1 cellular context compared by ENCODE assay signal in genomic region chr2:202265467-202266277, GRCh38.
TF ChIP-seq lines count a peak whose summit lies in the region.

NOP58 (plus strand) TSS chr2:202265763; CDS start chr2:202265942, 179 bp downstream.

TF ChIP-seq in HepG2, 621 proteins besides CTCF, POLR2A, EP300 and RAD21 (continued from another document and continues in another):
- TF ChIP-seq, protein P1, sequence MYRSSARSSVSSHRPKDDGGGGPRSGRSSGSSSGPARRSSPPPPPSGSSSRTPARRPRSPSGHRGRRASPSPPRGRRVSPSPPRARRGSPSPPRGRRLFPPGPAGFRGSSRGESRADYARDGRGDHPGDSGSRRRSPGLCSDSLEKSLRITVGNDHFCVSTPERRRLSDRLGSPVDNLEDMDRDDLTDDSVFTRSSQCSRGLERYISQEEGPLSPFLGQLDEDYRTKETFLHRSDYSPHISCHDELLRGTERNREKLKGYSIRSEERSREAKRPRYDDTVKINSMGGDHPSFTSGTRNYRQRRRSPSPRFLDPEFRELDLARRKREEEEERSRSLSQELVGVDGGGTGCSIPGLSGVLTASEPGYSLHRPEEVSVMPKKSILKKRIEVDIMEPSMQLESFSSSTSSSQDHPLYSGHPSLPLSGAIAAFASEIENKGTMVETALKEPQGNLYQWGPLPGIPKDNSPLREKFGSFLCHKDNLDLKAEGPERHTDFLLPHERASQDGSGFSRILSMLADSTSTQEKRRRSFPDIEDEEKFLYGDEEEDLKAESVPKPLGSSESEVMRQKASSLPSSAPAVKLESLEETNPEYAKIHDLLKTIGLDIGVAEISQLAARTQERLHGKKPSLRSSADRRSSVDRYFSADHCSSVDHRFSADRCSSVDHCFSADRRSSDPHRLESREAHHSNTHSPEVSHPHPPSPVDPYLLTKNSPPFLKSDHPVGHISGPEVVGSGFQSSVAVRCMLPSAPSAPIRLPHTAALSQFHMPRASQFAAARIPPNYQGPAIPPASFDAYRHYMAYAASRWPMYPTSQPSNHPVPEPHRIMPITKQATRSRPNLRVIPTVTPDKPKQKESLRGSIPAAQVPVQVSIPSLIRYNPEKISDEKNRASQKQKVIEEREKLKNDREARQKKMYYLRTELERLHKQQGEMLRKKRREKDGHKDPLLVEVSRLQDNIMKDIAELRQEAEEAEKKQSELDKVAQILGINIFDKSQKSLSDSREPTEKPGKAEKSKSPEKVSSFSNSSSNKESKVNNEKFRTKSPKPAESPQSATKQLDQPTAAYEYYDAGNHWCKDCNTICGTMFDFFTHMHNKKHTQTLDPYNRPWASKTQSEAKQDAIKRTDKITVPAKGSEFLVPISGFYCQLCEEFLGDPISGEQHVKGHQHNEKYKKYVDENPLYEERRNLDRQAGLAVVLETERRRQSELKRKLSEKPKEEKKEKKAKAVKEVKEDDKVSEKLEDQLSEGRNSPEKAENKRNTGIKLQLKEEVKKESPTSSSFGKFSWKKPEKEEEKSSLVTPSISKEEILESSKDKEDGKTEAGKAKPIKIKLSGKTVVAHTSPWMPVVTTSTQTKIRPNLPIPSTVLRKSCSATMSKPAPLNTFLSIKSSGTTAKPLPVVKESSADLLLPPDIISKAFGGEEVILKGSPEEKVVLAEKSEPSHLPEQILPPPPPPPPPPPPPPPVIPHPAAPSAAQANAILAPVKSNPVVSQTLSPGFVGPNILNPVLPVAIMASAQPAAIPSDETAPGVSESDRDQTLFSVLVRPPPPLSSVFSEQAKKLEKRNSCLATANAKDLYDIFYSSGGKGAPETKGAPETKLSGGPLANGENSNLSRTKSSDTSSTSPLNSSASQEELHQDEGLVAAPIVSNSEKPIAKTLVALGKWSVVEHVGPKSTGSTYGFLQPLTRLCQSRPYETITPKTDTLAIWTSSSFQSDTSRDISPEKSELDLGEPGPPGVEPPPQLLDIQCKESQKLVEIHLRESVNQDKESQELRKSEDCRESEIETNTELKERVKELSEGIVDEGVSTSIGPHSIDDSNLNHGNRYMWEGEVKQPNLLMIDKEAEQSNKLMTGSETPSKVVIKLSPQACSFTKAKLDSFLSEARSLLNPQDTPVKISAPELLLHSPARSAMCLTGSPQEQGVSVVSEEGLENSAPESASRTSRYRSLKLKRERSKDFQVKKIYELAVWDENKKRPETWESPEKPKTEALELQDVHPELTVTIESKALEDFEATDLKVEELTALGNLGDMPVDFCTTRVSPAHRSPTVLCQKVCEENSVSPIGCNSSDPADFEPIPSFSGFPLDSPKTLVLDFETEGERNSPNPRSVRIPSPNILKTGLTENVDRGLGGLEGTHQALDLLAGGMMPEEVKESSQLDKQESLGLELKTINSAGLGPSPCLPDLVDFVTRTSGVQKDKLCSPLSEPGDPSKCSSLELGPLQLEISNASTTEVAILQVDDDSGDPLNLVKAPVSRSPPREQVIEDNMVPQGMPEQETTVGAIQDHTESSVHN (CRISPR knock-in tag; IDR thresholded peaks at IDR 0.05) = no peak; the same call in 1 of the 2 replicates
- TF ChIP-seq ZNF549 (CRISPR knock-in tag; IDR thresholded peaks at IDR 0.05) = no peak
- peak; percentile 84; the same call in 1 of the 2 replicates for TF ChIP-seq ZNF230 (CRISPR knock-in tag; IDR thresholded peaks at IDR 0.05)
- no peak for TF ChIP-seq MAFK (conservative IDR thresholded peaks at IDR 0.05 in 1 of 2, IDR thresholded peaks at IDR 0.05 in 1 of 2; ENCODE audit: low read length in 2 of 2)
- TF ChIP-seq ZNF383 (CRISPR knock-in tag; IDR thresholded peaks at IDR 0.05; ENCODE audit: borderline replicate concordance) = no peak
- TF ChIP-seq ZMAT5 (CRISPR knock-in tag; IDR thresholded peaks at IDR 0.05; ENCODE audit: borderline replicate concordance, low read depth) = no peak
- TF ChIP-seq ZNF326 (CRISPR knock-in tag; IDR thresholded peaks at IDR 0.05; ENCODE audit: borderline replicate concordance) = no peak
- peak; percentile 72; the same call in 1 of the 2 replicates for TF ChIP-seq ZNF512 (CRISPR knock-in tag; IDR thresholded peaks at IDR 0.05)
- TF ChIP-seq TRAFD1 (CRISPR knock-in tag; IDR thresholded peaks at IDR 0.05; ENCODE audit: borderline replicate concordance) = no peak
- no peak for TF ChIP-seq MZF1 (CRISPR knock-in tag; IDR thresholded peaks at IDR 0.05; ENCODE audit: borderline replicate concordance)
- no peak for TF ChIP-seq ZNF749 (CRISPR knock-in tag; IDR thresholded peaks at IDR 0.05; ENCODE audit: borderline replicate concordance)
- TF ChIP-seq NONO (IDR thresholded peaks at IDR 0.05) = no peak
- peak; percentile 97 for TF ChIP-seq NONO (CRISPR knock-in tag; conservative IDR thresholded peaks at IDR 0.05)
- TF ChIP-seq FOXM1 (CRISPR knock-in tag; IDR thresholded peaks at IDR 0.05) = no peak
- peak; percentile 61; the same call in 1 of the 2 replicates for TF ChIP-seq NCOA1 (CRISPR knock-in tag; IDR thresholded peaks at IDR 0.05)
- TF ChIP-seq ZNF781 (CRISPR knock-in tag; IDR thresholded peaks at IDR 0.05; ENCODE audit: borderline replicate concordance, not compliant biosample characterization) = peak; percentile 97
- TF ChIP-seq THAP9 (CRISPR knock-in tag; IDR thresholded peaks at IDR 0.05; ENCODE audit: borderline replicate concordance) = peak; percentile 93
- TF ChIP-seq ZNF367 (CRISPR knock-in tag; IDR thresholded peaks at IDR 0.05; ENCODE audit: borderline replicate concordance) = no peak; the same call in 1 of the 2 replicates
- peak; percentile 97 for TF ChIP-seq ATF1 (CRISPR knock-in tag; IDR thresholded peaks at IDR 0.05)
- TF ChIP-seq MAX (IDR thresholded peaks at IDR 0.05) = peak; percentile 95
- TF ChIP-seq NBN (conservative IDR thresholded peaks at IDR 0.05) = no peak
- TF ChIP-seq PHF20 (CRISPR knock-in tag; IDR thresholded peaks at IDR 0.05) = peak; percentile 91
- TF ChIP-seq PCBP1 (IDR thresholded peaks at IDR 0.05; ENCODE audit: borderline replicate concordance, low read depth, low read length) = no peak
- peak; percentile 93 for TF ChIP-seq ZBTB20 (CRISPR knock-in tag; IDR thresholded peaks at IDR 0.05; ENCODE audit: borderline replicate concordance, low read depth)
- TF ChIP-seq ZNF275 (CRISPR knock-in tag; IDR thresholded peaks at IDR 0.05; ENCODE audit: borderline replicate concordance) = peak; percentile 82
- 0 out of 2 replicates have a peak, but pooled peaks have one; percentile 71 for TF ChIP-seq ZFP37 (CRISPR knock-in tag; IDR thresholded peaks at IDR 0.05; ENCODE audit: borderline replicate concordance)
- peak; percentile 88; the same call in 1 of the 2 replicates for TF ChIP-seq RNF2 (conservative IDR thresholded peaks at IDR 0.05; ENCODE audit: low read depth)
- TF ChIP-seq GMEB2 (CRISPR knock-in tag; IDR thresholded peaks at IDR 0.05; ENCODE audit: low read depth) = peak; percentile 79
- peak; percentile 80; the same call in 1 of the 2 replicates for TF ChIP-seq ZNF20 (CRISPR knock-in tag; IDR thresholded peaks at IDR 0.05)
- no peak; the same call in 1 of the 2 replicates for TF ChIP-seq FOXK2 (IDR thresholded peaks at IDR 0.05)
- peak; percentile 35; the same call in 1 of the 2 replicates for TF ChIP-seq SALL2 (CRISPR knock-in tag; IDR thresholded peaks at IDR 0.05)
- peak; percentile 91 for TF ChIP-seq ZNF136 (CRISPR knock-in tag; IDR thresholded peaks at IDR 0.05; ENCODE audit: low read depth)
- TF ChIP-seq TBP (CRISPR knock-in tag; IDR thresholded peaks at IDR 0.05) = no peak
- peak; percentile 83; the same call in 1 of the 2 replicates for TF ChIP-seq ZSCAN20 (CRISPR knock-in tag; IDR thresholded peaks at IDR 0.05; ENCODE audit: borderline replicate concordance)
- TF ChIP-seq ZNF777 (CRISPR knock-in tag; IDR thresholded peaks at IDR 0.05) = no peak; the same call in 1 of the 2 replicates
- TF ChIP-seq MAZ (IDR thresholded peaks at IDR 0.05; ENCODE audit: borderline replicate concordance, low read depth, low read length) = no peak; the same call in none of the 2 replicates
- peak; percentile 5; the same call in 1 of the 2 replicates for TF ChIP-seq MAZ (CRISPR knock-in tag; IDR thresholded peaks at IDR 0.05; ENCODE audit: low read depth)
- no peak for TF ChIP-seq IRF1 (CRISPR knock-in tag; IDR thresholded peaks at IDR 0.05; ENCODE audit: low read depth)
- peak; percentile 97 for TF ChIP-seq ZNF225 (CRISPR knock-in tag; IDR thresholded peaks at IDR 0.05)
- no peak; the same call in none of the 2 replicates for TF ChIP-seq ZNF414 (CRISPR knock-in tag; IDR thresholded peaks at IDR 0.05)
- peak; percentile 72; the same call in 1 of the 2 replicates for TF ChIP-seq EED (CRISPR knock-in tag; IDR thresholded peaks at IDR 0.05)
- TF ChIP-seq FOXJ3 (CRISPR knock-in tag; IDR thresholded peaks at IDR 0.05; ENCODE audit: borderline replicate concordance) = peak; percentile 48; the same call in 1 of the 2 replicates
- TF ChIP-seq NFRKB (IDR thresholded peaks at IDR 0.05) = 0 out of 2 replicates have a peak, but pooled peaks have one; percentile 30
